ENCODE assay signal across 1 cellular context in genomic region chr17:50689251-50689650, GRCh38.
TF ChIP-seq lines count a peak whose summit lies in the region.

No MANE protein-coding gene starts in this region.

TF ChIP-seq in SK-N-SH, 30 proteins besides CTCF, POLR2A, EP300 and RAD21 (continued from another document):
- no peak for TF ChIP-seq ZBTB33 (IDR thresholded peaks at IDR 0.05; ENCODE audit: borderline replicate concordance, low read depth)
- TF ChIP-seq REST (IDR thresholded peaks at IDR 0.05; ENCODE audit: low read depth, low read length) = no peak
- no peak for TF ChIP-seq MEF2A (IDR thresholded peaks at IDR 0.05; ENCODE audit: borderline replicate concordance, low read depth)
- no peak for TF ChIP-seq TEAD4 (IDR thresholded peaks at IDR 0.05; ENCODE audit: borderline replicate concordance, insufficient read depth)
- TF ChIP-seq EZH2phosphoT487 (IDR thresholded peaks at IDR 0.05; ENCODE audit: borderline replicate concordance, low read depth) = no peak
TF ChIP-seq in SK-N-SH: peak in this region for 6.
